In the genomic region with DNA sequence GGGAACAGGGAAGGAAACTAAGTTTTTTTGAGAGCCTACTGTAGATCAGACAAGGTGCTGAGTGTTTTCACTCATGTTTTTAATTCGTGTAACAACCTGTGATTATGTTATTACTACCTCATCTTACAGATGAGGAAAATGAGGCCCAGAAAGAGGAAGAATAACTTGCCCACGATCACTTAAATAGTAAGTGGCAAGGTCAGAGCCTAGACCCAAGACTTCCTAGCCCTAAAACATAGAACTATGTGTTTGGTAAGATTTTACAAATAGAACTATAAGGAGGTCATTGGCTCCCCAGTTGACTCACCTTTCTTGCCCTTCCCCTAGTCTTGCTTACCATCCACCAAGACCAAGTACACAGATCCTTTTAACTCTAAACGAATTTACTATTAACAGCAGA, we compare ENCODE assay signal across 19 cellular contexts. TPM values are rescaled to one million over a fixed set of nuclear protein-coding genes. Genes with fewer than 3 reads are reported as not detected.
DNase-seq lines count a peak whose midpoint lies in the region; ATAC-seq, FAIRE-seq and TF ChIP-seq lines count a peak whose summit lies in the region.
"Had no signal": no experiment of that assay in that cellular context is flagged by ENCODE, and none has a peak within 500 bp of the region (broad histone marks: within the 10 kb centered on the region; RNA-seq: fewer than 3 reads in every experiment).

No MANE protein-coding gene starts in this region.

- H3K4me2 ChIP-seq in DOHH2 (ENCODE audit: low read length) (peak overlapping the region; percentile 43), OCI-LY7 (ENCODE audit: low read length) (no peak overlapping the region)

- FAIRE-seq in GM12892 (lab: Jason Lieb, UNC) = peak; percentile 60
- FAIRE-seq: A204.1, D721Med, GM19239 had no signal

- no peak for TF ChIP-seq POLR2A in GM12892 (IDR thresholded peaks at IDR 0.05; ENCODE audit: low read depth, low read length)

- H3K79me2 ChIP-seq in DOHH2 (ENCODE audit: control insufficient read depth, low read length) = no peaks in the 10 kb centered on the region
- H3K79me2 ChIP-seq in OCI-LY7 (ENCODE audit: insufficient read depth, low read depth, low read length) = no peaks in the 10 kb centered on the region

- H3K27me3 ChIP-seq in DOHH2 (ENCODE audit: control insufficient read depth, low read length) = no peaks in the 10 kb centered on the region

- intact Hi-C loops in OCI-LY7 (cut with micrococcal nuclease; ENCODE audit: unreplicated experiment) = no loop called here

- H3K9me3 Mint-ChIP-seq in memory B cell = no peaks in the 10 kb centered on the region
- no peaks in the 10 kb centered on the region for H3K9me3 Mint-ChIP-seq in osteocyte (ENCODE audit: unreplicated experiment)
- H3K9me3 Mint-ChIP-seq: CD4-positive, alpha-beta T cell had no signal

- H3K4me3 ChIP-seq in DOHH2 (ENCODE audit: low read length) = peak overlapping the region; percentile 21
- H3K4me3 ChIP-seq in OCI-LY7 (ENCODE audit: low read depth, low read length, poor library complexity, severe bottlenecking) = no peak overlapping the region
- no peak overlapping the region for H3K4me3 ChIP-seq in foreskin fibroblast (ENCODE audit: low read depth in 1 of 2, low read length in 2 of 2)
- H3K4me3 ChIP-seq: GM23248, HAP-1 had no signal

- H3K4me1 Mint-ChIP-seq in memory B cell (no peaks in the 10 kb centered on the region), osteocyte (ENCODE audit: unreplicated experiment) (no peaks in the 10 kb centered on the region)

- peak overlapping the region; percentile 5; the same call in 1 of the 2 replicates for H3K27ac ChIP-seq in DOHH2 (ENCODE audit: low read depth, low read length)
- H3K27ac ChIP-seq in OCI-LY7 (ENCODE audit: low read depth, low read length, poor library complexity, severe bottlenecking) = no peak overlapping the region
- H3K27ac ChIP-seq: C4-2B, GM23248, HL-60 had no signal

- CTCF ChIA-PET in OCI-LY7 (lab: Charles Lee; ENCODE audit: unreplicated experiment) = no interaction called here

- H3K4me1 ChIP-seq in DOHH2 (ENCODE audit: control insufficient read depth, low read length) (peaks cover 34% of the 10 kb centered on the region), OCI-LY7 (ENCODE audit: insufficient read depth, low read length, poor library complexity, severe bottlenecking) (peaks cover 7% of the 10 kb centered on the region)

- BruUV-seq in OCI-LY7 (replicated peaks; lab: Mats Ljungman, UMichigan) = no TSS peak

- H3K4me3 Mint-ChIP-seq in memory B cell = no peak overlapping the region
- H3K4me3 Mint-ChIP-seq in osteocyte (ENCODE audit: unreplicated experiment) = no peak overlapping the region
- H3K4me3 Mint-ChIP-seq: CD4-positive, alpha-beta T cell had no signal

- POLR2A ChIA-PET in OCI-LY7 (lab: Charles Lee) = interaction anchor here (1.9 kb wide), 1 partner anchor 8 kb away, joined by 7 read pairs; no protein-coding TSS in a partner anchor

- ATAC-seq in memory B cell (ENCODE audit: low read depth) = no peak

- H3K9me3 ChIP-seq in DOHH2 (ENCODE audit: control insufficient read depth, insufficient read depth, low read length) (no peaks in the 10 kb centered on the region), OCI-LY7 (ENCODE audit: low read length) (no peaks in the 10 kb centered on the region)
- H3K9me3 ChIP-seq: Caco-2, HAP-1 had no signal

- H3K36me3 ChIP-seq in DOHH2 (ENCODE audit: control insufficient read depth, low read length) (no peaks in the 10 kb centered on the region), OCI-LY7 (ENCODE audit: insufficient read depth, low read length) (no peaks in the 10 kb centered on the region)
- H3K36me3 ChIP-seq: HAP-1 had no signal

- H2AFZ ChIP-seq in OCI-LY7 (ENCODE audit: low read length) = peak overlapping the region; percentile 47
- H2AFZ ChIP-seq: GM23248 had no signal

- H3F3A ChIP-seq in DOHH2 (ENCODE audit: control insufficient read depth, insufficient read depth) = no peaks in the 10 kb centered on the region

- H3K36me3 Mint-ChIP-seq in memory B cell (no peaks in the 10 kb centered on the region), osteocyte (ENCODE audit: unreplicated experiment) (no peaks in the 10 kb centered on the region)

- H3K9me2 ChIP-seq in DOHH2 (replicated peaks; ENCODE audit: control insufficient read depth, low read length) (no peaks in the 10 kb centered on the region), OCI-LY7 (ENCODE audit: insufficient read depth, low read length) (no peaks in the 10 kb centered on the region)

- H4K20me1 ChIP-seq in DOHH2 (ENCODE audit: control insufficient read depth, insufficient read depth, low read depth, low read length) = no peaks in the 10 kb centered on the region
- H4K20me1 ChIP-seq in OCI-LY7 (ENCODE audit: insufficient read depth, low read length) = no peaks in the 10 kb centered on the region

- no peaks in the 10 kb centered on the region for H3K27me3 Mint-ChIP-seq in memory B cell
- H3K27me3 Mint-ChIP-seq in osteocyte (ENCODE audit: unreplicated experiment) = no peaks in the 10 kb centered on the region
- H3K27me3 Mint-ChIP-seq: CD4-positive, alpha-beta T cell had no signal

- TF ChIP-seq CTCF in DOHH2 (IDR thresholded peaks at IDR 0.05; ENCODE audit: low read depth, low read length, poor library complexity, severe bottlenecking) (no peak), OCI-LY7 (conservative IDR thresholded peaks at IDR 0.05; ENCODE audit: low read length) (no peak), osteocyte (IDR thresholded peaks at IDR 0.05) (no peak), foreskin fibroblast (IDR thresholded peaks at IDR 0.05; ENCODE audit: low read depth, low read length) (no peak)

- no peak for DNase-seq in GM12892 (ENCODE audit: insufficient read length)
- DNase-seq in OCI-LY7 (ENCODE audit: low spot score) = no peak
- DNase-seq in memory B cell (ENCODE audit: low spot score in 2 of 2) = no peak
- DNase-seq in NCI-H2227 (lab: John Stamatoyannopoulos, UW; ENCODE audit: unreplicated experiment) = no peak
- no peak for DNase-seq in RPMI8226
- no peak for DNase-seq in osteocyte (ENCODE audit: extremely low spot score, unreplicated experiment)
- DNase-seq in foreskin fibroblast = no peak
- DNase-seq: AML-193; Caco-2; CD4-positive, alpha-beta T cell; GDM1; GM23248 had no signal

- H3K27ac Mint-ChIP-seq in memory B cell = peak overlapping the region; percentile 9
- no peak overlapping the region for H3K27ac Mint-ChIP-seq in osteocyte (ENCODE audit: unreplicated experiment)
- H3K27ac Mint-ChIP-seq: CD4-positive, alpha-beta T cell had no signal

RNA-seq across cellular contexts. Expression of a gene that starts 13.7 kb away (rescaled TPM):
- 3.7 TPM for polyA plus RNA-seq in GM12892 (2012; ENCODE audit: missing spikeins)
- 0.69 and 2.8 TPM in 2 replicates for total RNA-seq in OCI-LY7 (2014; rRNA removed; shearing (Covaris generic))
- total RNA-seq in OCI-LY7 (2022) (3.9 and 4.6 TPM in 2 replicates), osteocyte (4.0 and 4.6 TPM in 2 replicates)

RNA-seq across cellular contexts. Expression of a gene that starts 14.0 kb away (rescaled TPM):
- 7.3 TPM for polyA plus RNA-seq in GM12892 (2012; ENCODE audit: missing spikeins)
- total RNA-seq in OCI-LY7 (2014; rRNA removed; shearing (Covaris generic)) = 26.2 and 26.4 TPM in 2 replicates
- total RNA-seq in OCI-LY7 (2022) = 119 and 125 TPM in 2 replicates
- 39.6 and 46.3 TPM in 2 replicates for total RNA-seq in osteocyte
